In genomic region chr15:79849789-79850188, GRCh38 we compare ENCODE assay signal across 8 cellular contexts. TPM values are rescaled to one million over a fixed set of nuclear protein-coding genes. Genes with fewer than 3 reads are reported as not detected.
DNase-seq lines count a peak whose midpoint lies in the region; ATAC-seq and TF ChIP-seq lines count a peak whose summit lies in the region.

No MANE protein-coding gene starts in this region.

- ATAC-seq in foreskin keratinocyte (peak; percentile 39), HG03442 (IDR thresholded peaks at IDR 0.05; ENCODE audit: unreplicated experiment) (no peak), esophagus mucosa (no peak)

- peak; percentile 58 for TF ChIP-seq CTCF in GM12874 (IDR thresholded peaks at IDR 0.05; ENCODE audit: insufficient read depth, low read depth, low read length)
- TF ChIP-seq CTCF in foreskin keratinocyte (conservative IDR thresholded peaks at IDR 0.05): peak; percentile 74

- H3K27ac ChIP-seq in foreskin keratinocyte: no peak overlapping the region

- DNase-seq in AG20443 (ENCODE audit: low spot score) (peak; percentile 68), SK-N-DZ (ENCODE audit: low spot score) (peak; percentile 19), foreskin keratinocyte (peak in 1 of 2 donors; percentile 17), mucosa of gallbladder (ENCODE audit: low spot score) (no peak)
- peak; percentile 31 for DNase-seq in stimulated activated CD8-positive, alpha-beta memory T cell treated with anti-CD3 and anti-CD28 coated beads, Interleukin-4, amount 100 ng/mL, for 48 hours

- H3K27me3 ChIP-seq in foreskin keratinocyte: no peaks in the 10 kb centered on the region

- peaks cover 2% of the 10 kb centered on the region for H3K4me1 ChIP-seq in foreskin keratinocyte

RNA-seq across cellular contexts. Expression of gene MTHFS, which starts 47.0 kb away (rescaled TPM):
- polyA plus RNA-seq in SK-N-DZ (2014; cell fraction: cytosol; rRNA removed): 19.9 and 45.5 TPM in 2 replicates
- 3.6 and 24.3 TPM in 2 replicates for polyA plus RNA-seq in SK-N-DZ (2014; cell fraction: nucleus; rRNA removed)
- 20.1 and 23.1 TPM in 2 replicates for total RNA-seq in foreskin keratinocyte
- polyA plus RNA-seq in foreskin keratinocyte: 26.9 and 31.4 TPM in 2 replicates
- total RNA-seq in mucosa of gallbladder: 45.8 TPM
- 16.0 TPM for total RNA-seq in esophagus mucosa
